In genomic region chr22:30609260-30610185, GRCh38 we compare ENCODE assay signal across 8 cellular contexts. TPM values are rescaled to one million over a fixed set of nuclear protein-coding genes. Genes with fewer than 3 reads are reported as not detected.
A peak's percentile ranks its signal among the peaks of the same experiment; 100 is the strongest.
DNase-seq lines count a peak whose midpoint lies in the region; FAIRE-seq and TF ChIP-seq lines count a peak whose summit lies in the region.

No MANE protein-coding gene starts in this region.

- H3K79me2 ChIP-seq in MM.1S (ENCODE audit: low read length), result peaks cover 17% of the 10 kb centered on the region
- no peaks in the 10 kb centered on the region for H3K79me2 ChIP-seq in astrocyte (ENCODE audit: insufficient read depth, low read length)
- no peaks in the 10 kb centered on the region for H3K79me2 ChIP-seq in keratinocyte (ENCODE audit: control insufficient read depth, insufficient read depth, low read length)

- H3K9me3 ChIP-seq in MM.1S (replicated peaks; ENCODE audit: insufficient read depth, low read length) (no peaks in the 10 kb centered on the region), astrocyte (ENCODE audit: insufficient read depth, low read depth, low read length) (no peaks in the 10 kb centered on the region), keratinocyte (ENCODE audit: control insufficient read depth, low read depth, low read length) (no peaks in the 10 kb centered on the region)

- no peaks in the 10 kb centered on the region for H3K36me3 Mint-ChIP-seq in astrocyte (ENCODE audit: low read depth, unreplicated experiment)
- no peaks in the 10 kb centered on the region for H3K36me3 Mint-ChIP-seq in stimulated activated naive CD8-positive, alpha-beta T cell treated with anti-CD3 and anti-CD28 coated beads, Interleukin-15, Interleukin-2, amounts not matched to agents 100 ng/mL and 50 ng/mL, for 24 hours (ENCODE audit: low read depth)

- H3K4me3 ChIP-seq in MM.1S (ENCODE audit: low read length), result peak overlapping the region; percentile 41; the same call in 1 of the 2 replicates
- no peak overlapping the region for H3K4me3 ChIP-seq in astrocyte (ENCODE audit: insufficient read depth, low read depth, low read length)
- H3K4me3 ChIP-seq in keratinocyte (ENCODE audit: control insufficient read depth in 2 of 3, extremely low read depth in 1 of 3, insufficient read depth in 2 of 3, low read depth in 1 of 3, low read length in 3 of 3), result no peak overlapping the region

- H3K4me2 ChIP-seq in MM.1S (ENCODE audit: low read depth, low read length), result peak overlapping the region; percentile 98
- peak overlapping the region; percentile 70 for H3K4me2 ChIP-seq in astrocyte (ENCODE audit: low read length)
- peak overlapping the region; percentile 59 for H3K4me2 ChIP-seq in keratinocyte (ENCODE audit: control insufficient read depth, extremely low read depth, insufficient read depth, low read depth, low read length)

- peaks cover 44% of the 10 kb centered on the region for H3K4me1 ChIP-seq in MM.1S (ENCODE audit: low read length)
- peaks cover 24% of the 10 kb centered on the region for H3K4me1 ChIP-seq in astrocyte (ENCODE audit: insufficient read depth, low read length)
- peaks cover 28% of the 10 kb centered on the region for H3K4me1 ChIP-seq in keratinocyte (ENCODE audit: control insufficient read depth, extremely low read depth, insufficient read depth, low read length)

- peak overlapping the region; percentile 98 for H3K27ac Mint-ChIP-seq in astrocyte (ENCODE audit: unreplicated experiment)
- H3K27ac Mint-ChIP-seq in stimulated activated naive CD8-positive, alpha-beta T cell treated with anti-CD3 and anti-CD28 coated beads, Interleukin-15, Interleukin-2, amounts not matched to agents 100 ng/mL and 50 ng/mL, for 24 hours, result peak overlapping the region; percentile 79

- H3F3A ChIP-seq in MM.1S (ENCODE audit: insufficient read depth, low read length), result peaks cover 37% of the 10 kb centered on the region

- H3K4me3 Mint-ChIP-seq in astrocyte (ENCODE audit: unreplicated experiment), result peak overlapping the region; percentile 76
- H3K4me3 Mint-ChIP-seq in stimulated activated naive CD8-positive, alpha-beta T cell treated with anti-CD3 and anti-CD28 coated beads, Interleukin-15, Interleukin-2, amounts not matched to agents 100 ng/mL and 50 ng/mL, for 24 hours, result no peak overlapping the region

- FAIRE-seq in astrocyte (lab: Jason Lieb, UNC), result no peak
- peak; percentile 90 for FAIRE-seq in keratinocyte (lab: Jason Lieb, UNC)

- peak overlapping the region; percentile 58 for H3K9ac ChIP-seq in MM.1S (ENCODE audit: low read length)
- H3K9ac ChIP-seq in astrocyte (ENCODE audit: low read length), result peak overlapping the region; percentile 36
- H3K9ac ChIP-seq in keratinocyte (ENCODE audit: control insufficient read depth, extremely low read depth, insufficient read depth, low read length), result no peak overlapping the region

- peak; percentile 16 to 23 (median 19) for DNase-seq in stimulated activated CD4-positive, alpha-beta T cell treated with anti-CD3 and anti-CD28 coated beads, Interleukin-12 subunit alpha, Interleukin-12 subunit beta, amount 100 ng/mL, for 48 hours (ENCODE audit: low read depth in 2 of 3, low spot score in 1 of 3)
- DNase-seq in stimulated activated CD4-positive, alpha-beta T cell treated with anti-CD3 and anti-CD28 coated beads, Interleukin-4, amount 100 ng/mL, for 1 hour, result no peak
- DNase-seq in MM.1S, result peak; percentile 92
- peak; percentile 72 for DNase-seq in astrocyte (ENCODE audit: low read depth)
- no peak for DNase-seq in keratinocyte (ENCODE audit: low read depth, low spot score)
- DNase-seq in putamen (ENCODE audit: low spot score), result no peak
- DNase-seq in stimulated activated naive CD4-positive, alpha-beta T cell treated with Interleukin-2 at 50 U/mL for 16 hours (lab: John Stamatoyannopoulos, UW), result no peak

- no peaks in the 10 kb centered on the region for H3K9me2 ChIP-seq in MM.1S (replicated peaks; ENCODE audit: insufficient read depth, low read length)

- no peaks in the 10 kb centered on the region for H3K9me1 ChIP-seq in keratinocyte (ENCODE audit: control insufficient read depth, extremely low read depth, insufficient read depth, low read length)

- H2AFZ ChIP-seq in MM.1S (ENCODE audit: low read length) (peak overlapping the region; percentile 19; the same call in 1 of the 2 replicates), astrocyte (ENCODE audit: low read depth, low read length) (peak overlapping the region; percentile 29), keratinocyte (ENCODE audit: control insufficient read depth, low read length) (peak overlapping the region; percentile 50)

- H3K27me3 ChIP-seq in MM.1S (replicated peaks; ENCODE audit: insufficient read depth, low read length) (no peaks in the 10 kb centered on the region), astrocyte (ENCODE audit: insufficient read depth, low read length) (no peaks in the 10 kb centered on the region), keratinocyte (ENCODE audit: control insufficient read depth, extremely low read depth, insufficient read depth, low read length) (no peaks in the 10 kb centered on the region)

- no peaks in the 10 kb centered on the region for H4K20me1 ChIP-seq in MM.1S (ENCODE audit: insufficient read depth, low read length)
- H4K20me1 ChIP-seq in astrocyte (ENCODE audit: insufficient read depth, low read length), result no peaks in the 10 kb centered on the region
- no peaks in the 10 kb centered on the region for H4K20me1 ChIP-seq in keratinocyte (ENCODE audit: control insufficient read depth, extremely low read depth, insufficient read depth, low read length)

- peaks cover 29% of the 10 kb centered on the region for H3K4me1 Mint-ChIP-seq in astrocyte (ENCODE audit: low read depth, unreplicated experiment)
- peaks cover 33% of the 10 kb centered on the region for H3K4me1 Mint-ChIP-seq in stimulated activated naive CD8-positive, alpha-beta T cell treated with anti-CD3 and anti-CD28 coated beads, Interleukin-15, Interleukin-2, amounts not matched to agents 100 ng/mL and 50 ng/mL, for 24 hours (ENCODE audit: low read depth)

- H3K36me3 ChIP-seq in MM.1S (replicated peaks; ENCODE audit: insufficient read depth, low read length) (no peaks in the 10 kb centered on the region), astrocyte (ENCODE audit: insufficient read depth, low read length) (no peaks in the 10 kb centered on the region), keratinocyte (ENCODE audit: control insufficient read depth in 2 of 2, extremely low read depth in 1 of 2, insufficient read depth in 2 of 2, low read length in 2 of 2) (no peaks in the 10 kb centered on the region)

- peak overlapping the region; percentile 90 for H3K27ac ChIP-seq in MM.1S (ENCODE audit: low read length)
- H3K27ac ChIP-seq in astrocyte (ENCODE audit: low read depth, low read length), result no peak overlapping the region
- peak overlapping the region; percentile 4 for H3K27ac ChIP-seq in keratinocyte (ENCODE audit: control insufficient read depth, insufficient read depth, low read length)

- dilution Hi-C loops in keratinocyte (cut with MboI; ENCODE audit: extremely low pct_ligation_motif_present, low sequenced_read_pairs), result no loop called here

- H3K9me3 Mint-ChIP-seq in astrocyte (ENCODE audit: unreplicated experiment), result peaks cover 2% of the 10 kb centered on the region
- no peaks in the 10 kb centered on the region for H3K9me3 Mint-ChIP-seq in stimulated activated naive CD8-positive, alpha-beta T cell treated with anti-CD3 and anti-CD28 coated beads, Interleukin-15, Interleukin-2, amounts not matched to agents 100 ng/mL and 50 ng/mL, for 24 hours

- no peak for TF ChIP-seq CTCF in MM.1S (IDR thresholded peaks at IDR 0.05; ENCODE audit: low read length)
- TF ChIP-seq CTCF in astrocyte (IDR thresholded peaks at IDR 0.05; ENCODE audit: insufficient read depth, low read depth, low read length), result no peak
- no peak for TF ChIP-seq CTCF in keratinocyte (optimal IDR thresholded peaks at IDR 0.05 in 1 of 3, IDR thresholded peaks at IDR 0.05 in 1 of 3, conservative IDR thresholded peaks at IDR 0.05 in 1 of 3; ENCODE audit: extremely low read depth in 1 of 3, insufficient read depth in 2 of 3, low read length in 3 of 3)

- H3K27me3 Mint-ChIP-seq in astrocyte (ENCODE audit: low read depth, unreplicated experiment), result peaks cover 3% of the 10 kb centered on the region
- no peaks in the 10 kb centered on the region for H3K27me3 Mint-ChIP-seq in stimulated activated naive CD8-positive, alpha-beta T cell treated with anti-CD3 and anti-CD28 coated beads, Interleukin-15, Interleukin-2, amounts not matched to agents 100 ng/mL and 50 ng/mL, for 24 hours

RNA-seq across cellular contexts. Expression of gene TCN2, which starts 2.5 kb away (rescaled TPM):
- total RNA-seq in astrocyte, result 2.7 and 3.8 TPM in 2 replicates
- 0.88 to 1.2 TPM (median 1.2 TPM) in 3 replicates for polyA plus RNA-seq in keratinocyte
- 0.10 TPM for polyA plus RNA-seq in keratinocyte (2011; ENCODE audit: low read depth)
- 0.72 and 1.1 TPM in 2 replicates for polyA plus RNA-seq in keratinocyte (2011; cell fraction: cytosol; rRNA removed)
- polyA plus RNA-seq in keratinocyte (2011; cell fraction: nucleus; rRNA removed), result 1.6 and 2.1 TPM in 2 replicates
- polyA plus RNA-seq in keratinocyte (2012; ENCODE audit: low replicate concordance), result 1.3 and 1.7 TPM in 2 replicates
- polyA minus RNA-seq in keratinocyte, result 0.32 to 3.5 TPM (median 3.4 TPM) in 3 replicates
- not detected for polyA minus RNA-seq in keratinocyte (2011; cell fraction: cytosol; rRNA and poly(A)+ RNA removed)
- polyA minus RNA-seq in keratinocyte (2011; cell fraction: nucleus; rRNA and poly(A)+ RNA removed), result 0.54 and 1.7 TPM in 2 replicates

RNA-seq across cellular contexts. Expression of gene PES1, which starts 17.8 kb away (rescaled TPM):
- 88.7 and 92.9 TPM in 2 replicates for total RNA-seq in astrocyte
- polyA plus RNA-seq in keratinocyte, result 94.9 to 116 TPM (median 95.7 TPM) in 3 replicates
- polyA plus RNA-seq in keratinocyte (2011; ENCODE audit: low read depth), result 38.7 TPM
- polyA plus RNA-seq in keratinocyte (2011; cell fraction: cytosol; rRNA removed), result 110 and 111 TPM in 2 replicates
- polyA plus RNA-seq in keratinocyte (2011; cell fraction: nucleus; rRNA removed), result 107 and 113 TPM in 2 replicates
- 43.3 and 83.7 TPM in 2 replicates for polyA plus RNA-seq in keratinocyte (2012; ENCODE audit: low replicate concordance)
- 135 to 182 TPM (median 169 TPM) in 3 replicates for polyA minus RNA-seq in keratinocyte
- polyA minus RNA-seq in keratinocyte (2011; cell fraction: cytosol; rRNA and poly(A)+ RNA removed), result 92.5 TPM
- polyA minus RNA-seq in keratinocyte (2011; cell fraction: nucleus; rRNA and poly(A)+ RNA removed), result 40.4 and 77.7 TPM in 2 replicates

RNA-seq across cellular contexts. Expression of gene SLC35E4, which starts 26.1 kb away (rescaled TPM):
- 3.2 and 4.2 TPM in 2 replicates for total RNA-seq in astrocyte
- 2.3 to 3.5 TPM (median 2.5 TPM) in 3 replicates for polyA plus RNA-seq in keratinocyte
- polyA plus RNA-seq in keratinocyte (2011; ENCODE audit: low read depth), result 1.1 TPM
- 1.4 and 2.5 TPM in 2 replicates for polyA plus RNA-seq in keratinocyte (2011; cell fraction: cytosol; rRNA removed)
- 4.0 and 5.1 TPM in 2 replicates for polyA plus RNA-seq in keratinocyte (2011; cell fraction: nucleus; rRNA removed)
- polyA plus RNA-seq in keratinocyte (2012; ENCODE audit: low replicate concordance), result 3.5 and 3.6 TPM in 2 replicates
- 2.2 to 3.4 TPM (median 2.4 TPM) in 3 replicates for polyA minus RNA-seq in keratinocyte
- 9.0 TPM for polyA minus RNA-seq in keratinocyte (2011; cell fraction: cytosol; rRNA and poly(A)+ RNA removed)
- 5.4 and 5.8 TPM in 2 replicates for polyA minus RNA-seq in keratinocyte (2011; cell fraction: nucleus; rRNA and poly(A)+ RNA removed)

RNA-seq across cellular contexts. Expression of gene GAL3ST1, which starts 35.1 kb away (rescaled TPM):
- total RNA-seq in astrocyte, result 3.4 and 3.8 TPM in 2 replicates
- not detected in 3 replicates for polyA plus RNA-seq in keratinocyte
- 0.75 TPM for polyA plus RNA-seq in keratinocyte (2011; ENCODE audit: low read depth)
- not detected in 2 replicates for polyA plus RNA-seq in keratinocyte (2011; cell fraction: cytosol; rRNA removed)
- polyA plus RNA-seq in keratinocyte (2011; cell fraction: nucleus; rRNA removed), result not detected in 2 replicates
- 0.32 TPM in 1 of 2 replicates, not detected in the other for polyA plus RNA-seq in keratinocyte (2012; ENCODE audit: low replicate concordance)
- polyA minus RNA-seq in keratinocyte, result not detected in 3 replicates
- polyA minus RNA-seq in keratinocyte (2011; cell fraction: cytosol; rRNA and poly(A)+ RNA removed), result not detected
- not detected in 2 replicates for polyA minus RNA-seq in keratinocyte (2011; cell fraction: nucleus; rRNA and poly(A)+ RNA removed)

RNA-seq across cellular contexts. Expression of gene DUSP18, which starts 58.2 kb away (rescaled TPM):
- 8.6 and 10.2 TPM in 2 replicates for total RNA-seq in astrocyte
- 12.6 to 21.1 TPM (median 17.9 TPM) in 3 replicates for polyA plus RNA-seq in keratinocyte
- polyA plus RNA-seq in keratinocyte (2011; ENCODE audit: low read depth), result 2.4 TPM
- 14.7 and 17.9 TPM in 2 replicates for polyA plus RNA-seq in keratinocyte (2011; cell fraction: cytosol; rRNA removed)
- polyA plus RNA-seq in keratinocyte (2011; cell fraction: nucleus; rRNA removed), result 29.4 and 37.4 TPM in 2 replicates
- polyA plus RNA-seq in keratinocyte (2012; ENCODE audit: low replicate concordance), result 8.4 and 10.6 TPM in 2 replicates
- polyA minus RNA-seq in keratinocyte, result 27.2 to 58.7 TPM (median 36.4 TPM) in 3 replicates
- polyA minus RNA-seq in keratinocyte (2011; cell fraction: cytosol; rRNA and poly(A)+ RNA removed), result 27.8 TPM
- 13.9 and 21.8 TPM in 2 replicates for polyA minus RNA-seq in keratinocyte (2011; cell fraction: nucleus; rRNA and poly(A)+ RNA removed)

Comparison
In these comparisons a context has a peak if more than half of its experiments do, and no peak if none do; other contexts are left out.
1. DNase-seq: peak in stimulated activated CD4-positive, alpha-beta T cell treated with anti-CD3 and anti-CD28 coated beads, Interleukin-12 subunit alpha, Interleukin-12 subunit beta, amount 100 ng/mL, for 48 hours (3 of 3), MM.1S (single experiment) and astrocyte (single experiment); none in stimulated activated CD4-positive, alpha-beta T cell treated with anti-CD3 and anti-CD28 coated beads, Interleukin-4, amount 100 ng/mL, for 1 hour (single experiment), keratinocyte (single experiment), putamen (single experiment) and stimulated activated naive CD4-positive, alpha-beta T cell treated with Interleukin-2 at 50 U/mL for 16 hours (single experiment).
2. Peak in every context shown above with its lines, with median percentiles within 50 percentile points of each other: H2AFZ ChIP-seq and H3K4me2 ChIP-seq.